1 cellular context compared by ENCODE assay signal in the genomic region with DNA sequence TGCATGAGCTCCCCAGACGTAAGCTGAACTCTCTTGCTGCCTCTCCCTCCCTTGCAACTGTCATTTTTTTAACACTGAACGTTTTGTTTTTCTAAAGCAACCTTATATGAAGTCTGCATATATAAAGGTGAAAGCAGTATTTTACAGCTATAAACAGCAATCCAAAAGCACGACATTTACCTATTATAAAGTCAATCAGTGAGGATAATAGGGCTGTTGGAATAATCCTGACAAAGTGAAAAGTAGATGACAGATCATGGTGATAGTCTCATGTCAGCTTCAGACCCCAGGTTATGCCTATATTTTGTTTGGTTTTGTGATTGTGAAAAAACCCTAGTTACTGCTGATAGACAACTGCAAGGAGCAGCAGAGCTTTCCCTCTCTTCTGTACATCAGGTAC.
TF ChIP-seq lines count a peak whose summit lies in the region.

No MANE protein-coding gene starts in this region.

TF ChIP-seq in HepG2, 621 proteins besides CTCF, POLR2A, EP300 and RAD21 (continued from another document):
- TF ChIP-seq TOE1 (CRISPR knock-in tag; IDR thresholded peaks at IDR 0.05) (no peak), ZNF24 (IDR thresholded peaks at IDR 0.05) (no peak), DMAP1 (CRISPR knock-in tag; IDR thresholded peaks at IDR 0.05) (no peak), ZNF788 (CRISPR knock-in tag; IDR thresholded peaks at IDR 0.05; ENCODE audit: borderline replicate concordance) (no peak), TSC22D2 (CRISPR knock-in tag; IDR thresholded peaks at IDR 0.05; ENCODE audit: borderline replicate concordance) (no peak)
- TF ChIP-seq, protein P1, sequence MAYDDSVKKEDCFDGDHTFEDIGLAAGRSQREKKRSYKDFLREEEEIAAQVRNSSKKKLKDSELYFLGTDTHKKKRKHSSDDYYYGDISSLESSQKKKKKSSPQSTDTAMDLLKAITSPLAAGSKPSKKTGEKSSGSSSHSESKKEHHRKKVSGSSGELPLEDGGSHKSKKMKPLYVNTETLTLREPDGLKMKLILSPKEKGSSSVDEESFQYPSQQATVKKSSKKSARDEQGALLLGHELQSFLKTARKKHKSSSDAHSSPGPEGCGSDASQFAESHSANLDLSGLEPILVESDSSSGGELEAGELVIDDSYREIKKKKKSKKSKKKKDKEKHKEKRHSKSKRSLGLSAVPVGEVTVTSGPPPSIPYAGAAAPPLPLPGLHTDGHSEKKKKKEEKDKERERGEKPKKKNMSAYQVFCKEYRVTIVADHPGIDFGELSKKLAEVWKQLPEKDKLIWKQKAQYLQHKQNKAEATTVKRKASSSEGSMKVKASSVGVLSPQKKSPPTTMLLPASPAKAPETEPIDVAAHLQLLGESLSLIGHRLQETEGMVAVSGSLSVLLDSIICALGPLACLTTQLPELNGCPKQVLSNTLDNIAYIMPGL (CRISPR knock-in tag; IDR thresholded peaks at IDR 0.05; ENCODE audit: borderline replicate concordance in 1 of 2, low read depth in 1 of 2), result no peak
